28 cellular contexts compared by ENCODE assay signal in genomic region chr7:155943251-155943899, GRCh38.
A peak's percentile ranks its signal among the peaks of the same experiment; 100 is the strongest.
DNase-seq lines count a peak whose midpoint lies in the region; ATAC-seq and FAIRE-seq lines count a peak whose summit lies in the region.
"Had no signal": no experiment of that assay in that cellular context is flagged by ENCODE, and none has a peak within 500 bp of the region (broad histone marks: within the 10 kb centered on the region; RNA-seq: fewer than 3 reads in every experiment).

No MANE protein-coding gene starts in this region.

- no peak overlapping the region for H3K4me3 ChIP-seq in small intestine (ENCODE audit: low read depth in 1 of 2, low read length in 2 of 2)

- POLR2A ChIA-PET in activated naive CD8-positive, alpha-beta T cell treated with anti-CD3 and anti-CD28 coated beads, Interleukin-2, amount 10 ng/mL, durations not matched to agents 7 days and 5 days (lab: Charles Lee) = no interaction called here

- no peaks in the 10 kb centered on the region for H3K27me3 ChIP-seq in small intestine (ENCODE audit: control insufficient read depth in 2 of 2, insufficient read depth in 2 of 2, low read length in 2 of 2)

- H3K4me3 Mint-ChIP-seq in activated naive CD8-positive, alpha-beta T cell treated with anti-CD3 and anti-CD28 coated beads, Interleukin-2, amount 10 ng/mL, durations not matched to agents 7 days and 5 days = no peak overlapping the region
- H3K4me3 Mint-ChIP-seq in activated naive CD8-positive, alpha-beta T cell treated with anti-CD3 and anti-CD28 coated beads for 36 hours = no peak overlapping the region
- H3K4me3 Mint-ChIP-seq: CD8-positive, alpha-beta memory T cell had no signal

- peaks cover 10% of the 10 kb centered on the region for H3K9me3 Mint-ChIP-seq in activated naive CD8-positive, alpha-beta T cell treated with anti-CD3 and anti-CD28 coated beads, Interleukin-2, amount 10 ng/mL, durations not matched to agents 7 days and 5 days
- peaks cover 18% of the 10 kb centered on the region for H3K9me3 Mint-ChIP-seq in activated naive CD8-positive, alpha-beta T cell treated with anti-CD3 and anti-CD28 coated beads for 36 hours

- H3K27me3 Mint-ChIP-seq in activated naive CD8-positive, alpha-beta T cell treated with anti-CD3 and anti-CD28 coated beads, Interleukin-2, amount 10 ng/mL, durations not matched to agents 7 days and 5 days = peaks cover 11% of the 10 kb centered on the region
- peaks cover 35% of the 10 kb centered on the region for H3K27me3 Mint-ChIP-seq in activated naive CD8-positive, alpha-beta T cell treated with anti-CD3 and anti-CD28 coated beads for 36 hours

- peak; percentile 3 for DNase-seq in NOMO-1 treated with DMSO at 0.1 percent for 48 hours (lab: John Stamatoyannopoulos, UW; ENCODE audit: unreplicated experiment)
- no peak for DNase-seq in NOMO-1 treated with dmso at 0.1 percent for 144 hours (lab: John Stamatoyannopoulos, UW; ENCODE audit: unreplicated experiment)
- no peak for DNase-seq in activated naive CD8-positive, alpha-beta T cell treated with anti-CD3 and anti-CD28 coated beads, Interleukin-2, amount 10 ng/mL, durations not matched to agents 7 days and 5 days
- DNase-seq in activated naive CD8-positive, alpha-beta T cell treated with anti-CD3 and anti-CD28 coated beads for 36 hours = no peak
- DNase-seq in islet precursor cell = peak; percentile 35
- no peak for DNase-seq in small intestine
- DNase-seq in NK-92 (lab: John Stamatoyannopoulos, UW; ENCODE audit: unreplicated experiment) = no peak
- DNase-seq: 8988T; Calu3; CD8-positive, alpha-beta memory T cell; DMS153; GOT3; HCEC 1CT; KBM-7; MM.1S; NCI-H1092 treated with DMSO at 0.1 percent for 48 hours; NCI-H146; NCI-H2029; NCI-H226; NCI-H510A treated with DMSO at 0.1 percent for 48 hours; NCI-H774; PC-3; RPMI8226; SHP77 had no signal

- 67 to 86% (median 71%) methylated on average over 6 of the region's 6 CpGs for WGBS in small intestine, 3 donors

- H3K27ac ChIP-seq in small intestine (ENCODE audit: low read depth in 1 of 2, low read length in 1 of 2) = no peak overlapping the region
- H3K27ac ChIP-seq: C4-2B had no signal

- H3K9me3 ChIP-seq in small intestine (ENCODE audit: control insufficient read depth, low read depth) = no peaks in the 10 kb centered on the region

- H3K27ac Mint-ChIP-seq in activated naive CD8-positive, alpha-beta T cell treated with anti-CD3 and anti-CD28 coated beads, Interleukin-2, amount 10 ng/mL, durations not matched to agents 7 days and 5 days = no peak overlapping the region
- H3K27ac Mint-ChIP-seq in activated naive CD8-positive, alpha-beta T cell treated with anti-CD3 and anti-CD28 coated beads for 36 hours = no peak overlapping the region
- H3K27ac Mint-ChIP-seq: CD8-positive, alpha-beta memory T cell had no signal

- H3K4me1 Mint-ChIP-seq in activated naive CD8-positive, alpha-beta T cell treated with anti-CD3 and anti-CD28 coated beads, Interleukin-2, amount 10 ng/mL, durations not matched to agents 7 days and 5 days = peaks cover 9% of the 10 kb centered on the region
- peaks cover 17% of the 10 kb centered on the region for H3K4me1 Mint-ChIP-seq in activated naive CD8-positive, alpha-beta T cell treated with anti-CD3 and anti-CD28 coated beads for 36 hours
- H3K4me1 Mint-ChIP-seq: CD8-positive, alpha-beta memory T cell had no signal

- FAIRE-seq in small intestine (lab: Jason Lieb, UNC) = no peak
- FAIRE-seq: G401.6, GM18507 had no signal

- no peaks in the 10 kb centered on the region for H3K4me1 ChIP-seq in small intestine (ENCODE audit: control insufficient read depth in 2 of 2, insufficient read depth in 1 of 2, low read depth in 1 of 2, low read length in 1 of 2)

- no peaks in the 10 kb centered on the region for H3K36me3 ChIP-seq in small intestine (ENCODE audit: control insufficient read depth in 2 of 2, insufficient read depth in 2 of 2, low read length in 2 of 2)

- ATAC-seq in activated naive CD8-positive, alpha-beta T cell treated with anti-CD3 and anti-CD28 coated beads, Interleukin-2, amount 10 ng/mL, durations not matched to agents 7 days and 5 days (ENCODE audit: low read depth) = peak; percentile 60
- ATAC-seq in GM19351 (IDR thresholded peaks at IDR 0.05; ENCODE audit: unreplicated experiment) = no peak
- ATAC-seq: PC-3 had no signal

- no peaks in the 10 kb centered on the region for H3K36me3 Mint-ChIP-seq in activated naive CD8-positive, alpha-beta T cell treated with anti-CD3 and anti-CD28 coated beads, Interleukin-2, amount 10 ng/mL, durations not matched to agents 7 days and 5 days
- H3K36me3 Mint-ChIP-seq in activated naive CD8-positive, alpha-beta T cell treated with anti-CD3 and anti-CD28 coated beads for 36 hours = peaks cover 4% of the 10 kb centered on the region
- H3K36me3 Mint-ChIP-seq: CD8-positive, alpha-beta memory T cell had no signal

Comparison
In these comparisons a context has a peak if more than half of its experiments do, and no peak if none do; other contexts are left out.
1. DNase-seq: peak in NOMO-1 treated with DMSO at 0.1 percent for 48 hours (single experiment) and islet precursor cell (single experiment); none in NOMO-1 treated with dmso at 0.1 percent for 144 hours (single experiment), activated naive CD8-positive, alpha-beta T cell treated with anti-CD3 and anti-CD28 coated beads, Interleukin-2, amount 10 ng/mL, durations not matched to agents 7 days and 5 days (single experiment), activated naive CD8-positive, alpha-beta T cell treated with anti-CD3 and anti-CD28 coated beads for 36 hours (single experiment), small intestine (single experiment) and NK-92 (single experiment).